ENCODE assay signal across 16 cellular contexts in the genomic region with DNA sequence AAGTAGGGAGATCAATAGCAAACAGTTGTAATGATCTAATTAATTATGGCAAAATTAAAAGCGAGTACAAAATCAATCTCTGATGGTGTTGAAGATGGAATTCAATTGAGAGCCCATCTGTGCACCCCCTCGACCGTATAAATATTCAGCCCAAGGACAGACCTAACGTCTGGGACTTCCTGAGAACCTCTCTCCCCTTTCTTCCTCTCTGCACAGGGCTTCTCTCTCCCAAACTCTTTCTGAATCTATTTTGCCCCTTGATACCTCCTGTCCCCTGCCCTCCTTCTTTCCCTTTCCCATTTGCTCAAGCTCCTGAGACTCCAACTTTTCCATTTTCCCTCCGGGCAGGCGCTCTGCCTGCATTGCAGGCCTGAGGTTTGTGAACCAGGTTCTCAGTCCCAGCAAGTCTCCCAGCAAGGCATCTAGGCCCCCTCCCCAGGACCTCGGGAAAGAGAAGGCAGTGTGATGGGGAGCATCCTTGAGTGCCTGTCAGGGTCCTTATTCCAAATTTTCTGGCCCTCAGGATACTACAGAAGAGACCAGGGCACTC. TPM values are rescaled to one million over a fixed set of nuclear protein-coding genes. Genes with fewer than 3 reads are reported as not detected.
DNase-seq lines count a peak whose midpoint lies in the region; ATAC-seq and TF ChIP-seq lines count a peak whose summit lies in the region.
"Had no signal": no experiment of that assay in that cellular context is flagged by ENCODE, and none has a peak within 500 bp of the region (broad histone marks: within the 10 kb centered on the region; RNA-seq: fewer than 3 reads in every experiment).

No MANE protein-coding gene starts in this region.

- H3K36me3 ChIP-seq in esophagus muscularis mucosa = no peaks in the 10 kb centered on the region
- H3K36me3 ChIP-seq: BLaER1 treated with 17β-estradiol and CSF1 and Interleukin-3, amounts not matched to agents 10 nM and 100 nM; brain microvascular endothelial cell had no signal

- no peak for TF ChIP-seq EP300 in esophagus muscularis mucosa (IDR thresholded peaks at IDR 0.05)

- intact Hi-C loops in activated B cell treated with CpG ODN at 0.5 μM for 24 hours (cut with micrococcal nuclease) (no loop called here), esophagus muscularis mucosa (cut with DNase I) (no loop called here)

- H3K27ac Mint-ChIP-seq in activated B cell treated with CpG ODN at 0.5 μM for 24 hours (no peak overlapping the region), osteocyte (ENCODE audit: unreplicated experiment) (no peak overlapping the region)

- H3K4me1 ChIP-seq in esophagus muscularis mucosa = peaks cover 13 to 56% (median 47%) of the 10 kb centered on the region in 4 donors

- H3K27me3 Mint-ChIP-seq in activated B cell treated with CpG ODN at 0.5 μM for 24 hours = peaks cover 72% of the 10 kb centered on the region
- H3K27me3 Mint-ChIP-seq in osteocyte (ENCODE audit: unreplicated experiment) = peaks cover 94% of the 10 kb centered on the region

- H3K36me3 Mint-ChIP-seq in activated B cell treated with CpG ODN at 0.5 μM for 24 hours (ENCODE audit: low read depth) (no peaks in the 10 kb centered on the region), osteocyte (ENCODE audit: unreplicated experiment) (peaks cover 2% of the 10 kb centered on the region)

- peaks cover 21% of the 10 kb centered on the region for H3K4me1 Mint-ChIP-seq in activated B cell treated with CpG ODN at 0.5 μM for 24 hours
- peaks cover 35% of the 10 kb centered on the region for H3K4me1 Mint-ChIP-seq in osteocyte (ENCODE audit: unreplicated experiment)

- POLR2A ChIA-PET in activated B cell treated with CpG ODN at 0.5 μM for 24 hours (lab: Charles Lee) = interaction anchor here (0.6 kb wide), 1 partner anchor 434 kb away, joined by 4 read pairs; no protein-coding TSS in a partner anchor

- peak overlapping the region; percentile 36 to 47 (median 38) for H3K4me3 ChIP-seq in esophagus muscularis mucosa
- H3K4me3 ChIP-seq: BLaER1 treated with 17β-estradiol and CSF1 and Interleukin-3, amounts not matched to agents 10 nM and 100 nM had no signal

- H3K27ac ChIP-seq in esophagus muscularis mucosa (replicated peaks in 1 of 4) = no peak overlapping the region
- H3K27ac ChIP-seq: BLaER1 treated with 17β-estradiol and CSF1 and Interleukin-3, amounts not matched to agents 10 nM and 100 nM; brain microvascular endothelial cell had no signal

- H3K4me3 Mint-ChIP-seq in activated B cell treated with CpG ODN at 0.5 μM for 24 hours = peak overlapping the region; percentile 67
- H3K4me3 Mint-ChIP-seq in osteocyte (ENCODE audit: unreplicated experiment) = peak overlapping the region; percentile 38

- 60% methylated on average over 6 of the region's 7 CpGs for WGBS in esophagus muscularis mucosa

- H3K27me3 ChIP-seq in esophagus muscularis mucosa = peaks cover 0 to 100% (median 82%) of the 10 kb centered on the region in 4 donors

- no peak for ATAC-seq in activated B cell treated with CpG ODN at 0.5 μM for 24 hours (ENCODE audit: low read depth)

- H3K9me3 Mint-ChIP-seq in activated B cell treated with CpG ODN at 0.5 μM for 24 hours = no peaks in the 10 kb centered on the region
- H3K9me3 Mint-ChIP-seq in osteocyte (ENCODE audit: unreplicated experiment) = no peaks in the 10 kb centered on the region

- CTCF ChIA-PET in activated B cell treated with CpG ODN at 0.5 μM for 24 hours (lab: Charles Lee) = no interaction called here

- DNase-seq in GM20000 (ENCODE audit: low spot score) (peak; percentile 32), activated B cell treated with CpG ODN at 0.5 μM for 24 hours (no peak), esophagus muscularis mucosa (ENCODE audit: extremely low spot score) (no peak), osteocyte (ENCODE audit: extremely low spot score, unreplicated experiment) (no peak), SIG-M5 (lab: John Stamatoyannopoulos, UW) (no peak), SW480 (ENCODE audit: low spot score) (no peak), Ammon's horn (ENCODE audit: low spot score) (no peak), A172 (ENCODE audit: low spot score) (no peak)
- DNase-seq: brain microvascular endothelial cell, DMS153, GOT3 had no signal

- TF ChIP-seq POLR2A in esophagus muscularis mucosa (IDR thresholded peaks at IDR 0.05; ENCODE audit: low read depth) = no peak

- H3K9me3 ChIP-seq in esophagus muscularis mucosa = no peaks in the 10 kb centered on the region
- H3K9me3 ChIP-seq: BLaER1 treated with 17β-estradiol and CSF1 and Interleukin-3, amounts not matched to agents 10 nM and 100 nM had no signal

- TF ChIP-seq CTCF in GM20000 (IDR thresholded peaks at IDR 0.05; ENCODE audit: extremely low read depth, missing control alignments) = no peak
- TF ChIP-seq CTCF in activated B cell treated with CpG ODN at 0.5 μM for 24 hours (IDR thresholded peaks at IDR 0.05) = no peak
- no peak for TF ChIP-seq CTCF in esophagus muscularis mucosa (IDR thresholded peaks at IDR 0.05)
- no peak for TF ChIP-seq CTCF in osteocyte (IDR thresholded peaks at IDR 0.05)

RNA-seq across cellular contexts. Expression of a gene that starts 8.5 kb away (rescaled TPM):
- total RNA-seq in activated B cell treated with CpG ODN at 0.5 μM for 24 hours (not detected in 2 replicates), esophagus muscularis mucosa (not detected), osteocyte (0.30 and 1.4 TPM in 2 replicates)
- 0.07 TPM in 1 of 2 replicates, not detected in the other for total RNA-seq in A172 (2014; rRNA removed; shearing (Covaris generic))
- total RNA-seq: HT1080, liver, myocyte, temporal lobe had no signal
